ENCODE assay signal across 1 cellular context in the genomic region with DNA sequence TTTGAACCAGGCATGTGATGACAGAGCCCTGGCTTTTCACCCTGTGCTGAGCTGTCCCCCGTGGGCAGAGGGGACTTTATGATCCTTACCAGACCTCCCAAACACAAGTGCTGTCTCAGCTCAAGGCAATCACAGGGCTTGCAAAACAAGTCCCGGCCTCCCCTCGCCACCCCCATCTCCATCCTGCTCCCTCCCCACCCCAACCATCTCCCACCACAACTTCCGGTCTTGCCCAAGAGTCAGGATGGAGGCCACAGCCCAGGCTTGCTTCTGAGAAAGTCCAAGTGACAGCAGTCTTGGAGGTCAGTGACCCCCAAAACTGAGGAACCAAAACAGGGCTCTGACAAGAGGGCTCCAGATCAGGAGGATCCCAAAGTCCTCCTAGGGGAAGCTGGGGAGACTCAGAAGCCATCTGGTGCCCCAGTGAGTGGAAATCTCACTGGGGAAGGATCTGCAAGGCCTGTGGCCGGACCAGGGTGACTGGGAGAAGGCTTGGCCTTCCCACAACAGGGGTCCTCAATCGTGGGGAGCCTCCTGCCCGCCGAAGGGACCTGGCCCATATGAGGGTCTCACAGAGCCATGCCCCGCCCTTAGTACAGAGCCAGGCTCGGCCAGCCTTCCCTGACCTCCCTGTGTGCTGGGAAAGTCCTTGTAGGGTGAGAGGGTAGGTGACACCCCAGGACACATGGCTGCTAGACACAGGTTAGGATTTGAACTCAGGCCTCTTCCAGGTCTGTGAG.
TF ChIP-seq lines count a peak whose summit lies in the region.

No MANE protein-coding gene starts in this region.

TF ChIP-seq in GM23338, 12 proteins besides CTCF, POLR2A, EP300 and RAD21:
- TF ChIP-seq, protein P1, sequence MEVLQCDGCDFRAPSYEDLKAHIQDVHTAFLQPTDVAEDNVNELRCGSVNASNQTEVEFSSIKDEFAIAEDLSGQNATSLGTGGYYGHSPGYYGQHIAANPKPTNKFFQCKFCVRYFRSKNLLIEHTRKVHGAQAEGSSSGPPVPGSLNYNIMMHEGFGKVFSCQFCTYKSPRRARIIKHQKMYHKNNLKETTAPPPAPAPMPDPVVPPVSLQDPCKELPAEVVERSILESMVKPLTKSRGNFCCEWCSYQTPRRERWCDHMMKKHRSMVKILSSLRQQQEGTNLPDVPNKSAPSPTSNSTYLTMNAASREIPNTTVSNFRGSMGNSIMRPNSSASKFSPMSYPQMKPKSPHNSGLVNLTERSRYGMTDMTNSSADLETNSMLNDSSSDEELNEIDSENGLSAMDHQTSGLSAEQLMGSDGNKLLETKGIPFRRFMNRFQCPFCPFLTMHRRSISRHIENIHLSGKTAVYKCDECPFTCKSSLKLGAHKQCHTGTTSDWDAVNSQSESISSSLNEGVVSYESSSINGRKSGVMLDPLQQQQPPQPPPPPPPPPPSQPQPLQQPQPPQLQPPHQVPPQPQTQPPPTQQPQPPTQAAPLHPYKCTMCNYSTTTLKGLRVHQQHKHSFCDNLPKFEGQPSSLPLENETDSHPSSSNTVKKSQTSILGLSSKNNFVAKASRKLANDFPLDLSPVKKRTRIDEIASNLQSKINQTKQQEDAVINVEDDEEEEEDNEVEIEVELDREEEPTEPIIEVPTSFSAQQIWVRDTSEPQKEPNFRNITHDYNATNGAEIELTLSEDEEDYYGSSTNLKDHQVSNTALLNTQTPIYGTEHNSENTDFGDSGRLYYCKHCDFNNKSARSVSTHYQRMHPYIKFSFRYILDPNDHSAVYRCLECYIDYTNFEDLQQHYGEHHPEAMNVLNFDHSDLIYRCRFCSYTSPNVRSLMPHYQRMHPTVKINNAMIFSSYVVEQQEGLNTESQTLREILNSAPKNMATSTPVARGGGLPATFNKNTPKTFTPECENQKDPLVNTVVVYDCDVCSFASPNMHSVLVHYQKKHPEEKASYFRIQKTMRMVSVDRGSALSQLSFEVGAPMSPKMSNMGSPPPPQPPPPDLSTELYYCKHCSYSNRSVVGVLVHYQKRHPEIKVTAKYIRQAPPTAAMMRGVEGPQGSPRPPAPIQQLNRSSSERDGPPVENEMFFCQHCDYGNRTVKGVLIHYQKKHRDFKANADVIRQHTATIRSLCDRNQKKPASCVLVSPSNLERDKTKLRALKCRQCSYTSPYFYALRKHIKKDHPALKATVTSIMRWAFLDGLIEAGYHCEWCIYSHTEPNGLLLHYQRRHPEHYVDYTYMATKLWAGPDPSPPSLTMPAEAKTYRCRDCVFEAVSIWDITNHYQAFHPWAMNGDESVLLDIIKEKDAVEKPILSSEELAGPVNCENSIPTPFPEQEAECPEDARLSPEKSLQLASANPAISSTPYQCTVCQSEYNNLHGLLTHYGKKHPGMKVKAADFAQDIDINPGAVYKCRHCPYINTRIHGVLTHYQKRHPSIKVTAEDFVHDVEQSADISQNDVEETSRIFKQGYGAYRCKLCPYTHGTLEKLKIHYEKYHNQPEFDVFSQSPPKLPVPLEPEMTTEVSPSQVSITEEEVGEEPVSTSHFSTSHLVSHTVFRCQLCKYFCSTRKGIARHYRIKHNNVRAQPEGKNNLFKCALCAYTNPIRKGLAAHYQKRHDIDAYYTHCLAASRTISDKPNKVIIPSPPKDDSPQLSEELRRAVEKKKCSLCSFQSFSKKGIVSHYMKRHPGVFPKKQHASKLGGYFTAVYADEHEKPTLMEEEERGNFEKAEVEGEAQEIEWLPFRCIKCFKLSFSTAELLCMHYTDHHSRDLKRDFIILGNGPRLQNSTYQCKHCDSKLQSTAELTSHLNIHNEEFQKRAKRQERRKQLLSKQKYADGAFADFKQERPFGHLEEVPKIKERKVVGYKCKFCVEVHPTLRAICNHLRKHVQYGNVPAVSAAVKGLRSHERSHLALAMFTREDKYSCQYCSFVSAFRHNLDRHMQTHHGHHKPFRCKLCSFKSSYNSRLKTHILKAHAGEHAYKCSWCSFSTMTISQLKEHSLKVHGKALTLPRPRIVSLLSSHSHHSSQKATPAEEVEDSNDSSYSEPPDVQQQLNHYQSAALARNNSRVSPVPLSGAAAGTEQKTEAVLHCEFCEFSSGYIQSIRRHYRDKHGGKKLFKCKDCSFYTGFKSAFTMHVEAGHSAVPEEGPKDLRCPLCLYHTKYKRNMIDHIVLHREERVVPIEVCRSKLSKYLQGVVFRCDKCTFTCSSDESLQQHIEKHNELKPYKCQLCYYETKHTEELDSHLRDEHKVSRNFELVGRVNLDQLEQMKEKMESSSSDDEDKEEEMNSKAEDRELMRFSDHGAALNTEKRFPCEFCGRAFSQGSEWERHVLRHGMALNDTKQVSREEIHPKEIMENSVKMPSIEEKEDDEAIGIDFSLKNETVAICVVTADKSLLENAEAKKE (CRISPR knock-in tag; IDR thresholded peaks at IDR 0.05), result no peak
- TF ChIP-seq CREB1 (CRISPR knock-in tag; IDR thresholded peaks at IDR 0.05; ENCODE audit: low read depth) (no peak), EZH2 (IDR thresholded peaks at IDR 0.05; ENCODE audit: low read depth, unreplicated experiment) (no peak), NANOG (IDR thresholded peaks at IDR 0.05; ENCODE audit: borderline replicate concordance) (no peak), ZNF331 (CRISPR knock-in tag; IDR thresholded peaks at IDR 0.05; ENCODE audit: low read depth) (no peak), STAT1 (IDR thresholded peaks at IDR 0.05; ENCODE audit: unreplicated experiment) (no peak), ZNF114 (CRISPR knock-in tag; IDR thresholded peaks at IDR 0.05) (no peak), JUNB (IDR thresholded peaks at IDR 0.05; ENCODE audit: unreplicated experiment) (no peak), POLR2AphosphoS5 (IDR thresholded peaks at IDR 0.05; ENCODE audit: low read depth) (no peak), EZH2phosphoT487 (IDR thresholded peaks at IDR 0.05; ENCODE audit: unreplicated experiment) (no peak)
- TF ChIP-seq, protein P2, sequence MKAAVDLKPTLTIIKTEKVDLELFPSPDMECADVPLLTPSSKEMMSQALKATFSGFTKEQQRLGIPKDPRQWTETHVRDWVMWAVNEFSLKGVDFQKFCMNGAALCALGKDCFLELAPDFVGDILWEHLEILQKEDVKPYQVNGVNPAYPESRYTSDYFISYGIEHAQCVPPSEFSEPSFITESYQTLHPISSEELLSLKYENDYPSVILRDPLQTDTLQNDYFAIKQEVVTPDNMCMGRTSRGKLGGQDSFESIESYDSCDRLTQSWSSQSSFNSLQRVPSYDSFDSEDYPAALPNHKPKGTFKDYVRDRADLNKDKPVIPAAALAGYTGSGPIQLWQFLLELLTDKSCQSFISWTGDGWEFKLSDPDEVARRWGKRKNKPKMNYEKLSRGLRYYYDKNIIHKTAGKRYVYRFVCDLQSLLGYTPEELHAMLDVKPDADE (IDR thresholded peaks at IDR 0.05), result no peak
- TF ChIP-seq, protein P3, sequence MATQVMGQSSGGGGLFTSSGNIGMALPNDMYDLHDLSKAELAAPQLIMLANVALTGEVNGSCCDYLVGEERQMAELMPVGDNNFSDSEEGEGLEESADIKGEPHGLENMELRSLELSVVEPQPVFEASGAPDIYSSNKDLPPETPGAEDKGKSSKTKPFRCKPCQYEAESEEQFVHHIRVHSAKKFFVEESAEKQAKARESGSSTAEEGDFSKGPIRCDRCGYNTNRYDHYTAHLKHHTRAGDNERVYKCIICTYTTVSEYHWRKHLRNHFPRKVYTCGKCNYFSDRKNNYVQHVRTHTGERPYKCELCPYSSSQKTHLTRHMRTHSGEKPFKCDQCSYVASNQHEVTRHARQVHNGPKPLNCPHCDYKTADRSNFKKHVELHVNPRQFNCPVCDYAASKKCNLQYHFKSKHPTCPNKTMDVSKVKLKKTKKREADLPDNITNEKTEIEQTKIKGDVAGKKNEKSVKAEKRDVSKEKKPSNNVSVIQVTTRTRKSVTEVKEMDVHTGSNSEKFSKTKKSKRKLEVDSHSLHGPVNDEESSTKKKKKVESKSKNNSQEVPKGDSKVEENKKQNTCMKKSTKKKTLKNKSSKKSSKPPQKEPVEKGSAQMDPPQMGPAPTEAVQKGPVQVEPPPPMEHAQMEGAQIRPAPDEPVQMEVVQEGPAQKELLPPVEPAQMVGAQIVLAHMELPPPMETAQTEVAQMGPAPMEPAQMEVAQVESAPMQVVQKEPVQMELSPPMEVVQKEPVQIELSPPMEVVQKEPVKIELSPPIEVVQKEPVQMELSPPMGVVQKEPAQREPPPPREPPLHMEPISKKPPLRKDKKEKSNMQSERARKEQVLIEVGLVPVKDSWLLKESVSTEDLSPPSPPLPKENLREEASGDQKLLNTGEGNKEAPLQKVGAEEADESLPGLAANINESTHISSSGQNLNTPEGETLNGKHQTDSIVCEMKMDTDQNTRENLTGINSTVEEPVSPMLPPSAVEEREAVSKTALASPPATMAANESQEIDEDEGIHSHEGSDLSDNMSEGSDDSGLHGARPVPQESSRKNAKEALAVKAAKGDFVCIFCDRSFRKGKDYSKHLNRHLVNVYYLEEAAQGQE (IDR thresholded peaks at IDR 0.05; ENCODE audit: unreplicated experiment), result no peak
